29 cellular contexts compared by ENCODE assay signal in genomic region chr18:56062931-56063330, GRCh38.
"Had no signal": no experiment of that assay in that cellular context is flagged by ENCODE, and none has a peak within 500 bp of the region (broad histone marks: within the 10 kb centered on the region; RNA-seq: fewer than 3 reads in every experiment).

No MANE protein-coding gene starts in this region.

- H3K36me3 ChIP-seq: adrenal gland, ascending aorta, breast epithelium, cardiac muscle cell, esophagus muscularis mucosa, gastrocnemius medialis had no signal

- H3K27me3 ChIP-seq: adrenal gland, ascending aorta, breast epithelium, cardiac muscle cell, dorsolateral prefrontal cortex, esophagus muscularis mucosa, foreskin keratinocyte, gastrocnemius medialis had no signal

- ATAC-seq: activated CD8-positive, alpha-beta memory T cell treated with anti-CD3 and anti-CD28 coated beads, Interleukin-2, amount 10 ng/mL, durations not matched to agents 7 days and 5 days; activated CD8-positive, alpha-beta T cell treated with anti-CD3 and anti-CD28 coated beads for 36 hours; activated naive CD8-positive, alpha-beta T cell treated with anti-CD3 and anti-CD28 coated beads, Interleukin-2, amount 50 U/mL, for 24 hours; foreskin keratinocyte; gastrocnemius medialis; WTC11 had no signal

- H3K4me3 ChIP-seq: adrenal gland, ascending aorta, breast epithelium, cardiac muscle cell, coronary artery, dorsolateral prefrontal cortex, esophagus muscularis mucosa, gastrocnemius medialis had no signal

- H3K27ac ChIP-seq: adrenal gland, ascending aorta, breast epithelium, cardiac muscle cell, coronary artery, dorsolateral prefrontal cortex, esophagus muscularis mucosa, foreskin keratinocyte, gastrocnemius medialis, VCaP had no signal

- H3K4me1 ChIP-seq: adrenal gland, ascending aorta, breast epithelium, foreskin keratinocyte, gastrocnemius medialis had no signal

- H3K9me3 ChIP-seq: adrenal gland, ascending aorta, breast epithelium, esophagus muscularis mucosa, gastrocnemius medialis had no signal

- DNase-seq: activated CD4-positive, alpha-beta T cell treated with anti-CD3 and anti-CD28 coated beads for 1 hour; activated CD4-positive, alpha-beta T cell treated with anti-CD3 and anti-CD28 coated beads for 4 hours; activated CD4-positive, alpha-beta T cell treated with anti-CD3 and anti-CD28 coated beads, Interleukin-2, amount 50 U/mL, for 1 hour; activated CD4-positive, alpha-beta T cell treated with anti-CD3 and anti-CD28 coated beads, Interleukin-2, amount 50 U/mL, for 48 hours; activated CD8-positive, alpha-beta memory T cell treated with anti-CD3 and anti-CD28 coated beads, Interleukin-2, amount 10 ng/mL, durations not matched to agents 7 days and 5 days; activated CD8-positive, alpha-beta memory T cell treated with anti-CD3 and anti-CD28 coated beads, Interleukin-2, amount 50 U/mL, for 4 hours; activated CD8-positive, alpha-beta T cell treated with anti-CD3 and anti-CD28 coated beads for 36 hours; activated effector memory CD4-positive, alpha-beta T cell treated with anti-CD3 and anti-CD28 coated beads, Interleukin-2, amount 50 U/mL, for 16 hours; activated naive CD4-positive, alpha-beta T cell treated with anti-CD3 and anti-CD28 coated beads for 36 hours; activated naive CD8-positive, alpha-beta T cell treated with anti-CD3 and anti-CD28 coated beads for 36 hours; activated naive CD8-positive, alpha-beta T cell treated with anti-CD3 and anti-CD28 coated beads, Interleukin-2, amount 50 U/mL, for 24 hours; activated T-cell treated with anti-CD3 and anti-CD28 coated beads, Interleukin-2, amount 50 U/mL, for 1 hour; activated T-cell treated with anti-CD3 and anti-CD28 coated beads, Interleukin-2, amount 50 U/mL, for 48 hours; adrenal gland; amygdala; dorsolateral prefrontal cortex; effector memory CD4-positive, alpha-beta T cell; endodermal cell; erythroblast; foreskin keratinocyte; gastrocnemius medialis; T-helper 2 cell had no signal
